ENCODE assay signal across 1 cellular context in genomic region chr19:10419646-10420443, GRCh38.
TF ChIP-seq lines count a peak whose summit lies in the region.

No MANE protein-coding gene starts in this region.

TF ChIP-seq in K562, 482 proteins besides CTCF, POLR2A, EP300 and RAD21 (continued from another document and continues in another):
- TF ChIP-seq, protein P1, sequence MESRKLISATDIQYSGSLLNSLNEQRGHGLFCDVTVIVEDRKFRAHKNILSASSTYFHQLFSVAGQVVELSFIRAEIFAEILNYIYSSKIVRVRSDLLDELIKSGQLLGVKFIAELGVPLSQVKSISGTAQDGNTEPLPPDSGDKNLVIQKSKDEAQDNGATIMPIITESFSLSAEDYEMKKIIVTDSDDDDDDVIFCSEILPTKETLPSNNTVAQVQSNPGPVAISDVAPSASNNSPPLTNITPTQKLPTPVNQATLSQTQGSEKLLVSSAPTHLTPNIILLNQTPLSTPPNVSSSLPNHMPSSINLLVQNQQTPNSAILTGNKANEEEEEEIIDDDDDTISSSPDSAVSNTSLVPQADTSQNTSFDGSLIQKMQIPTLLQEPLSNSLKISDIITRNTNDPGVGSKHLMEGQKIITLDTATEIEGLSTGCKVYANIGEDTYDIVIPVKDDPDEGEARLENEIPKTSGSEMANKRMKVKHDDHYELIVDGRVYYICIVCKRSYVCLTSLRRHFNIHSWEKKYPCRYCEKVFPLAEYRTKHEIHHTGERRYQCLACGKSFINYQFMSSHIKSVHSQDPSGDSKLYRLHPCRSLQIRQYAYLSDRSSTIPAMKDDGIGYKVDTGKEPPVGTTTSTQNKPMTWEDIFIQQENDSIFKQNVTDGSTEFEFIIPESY (CRISPR knock-in tag; IDR thresholded peaks at IDR 0.05), result no peak
- TF ChIP-seq CSDE1 (IDR thresholded peaks at IDR 0.05), result peak in 1 of 2 experiments; percentile 87; a peak in 3 of 4 replicates
- TF ChIP-seq KHSRP (IDR thresholded peaks at IDR 0.05), result no peak
- no peak for TF ChIP-seq TEAD2 (tag; IDR thresholded peaks at IDR 0.05)
- TF ChIP-seq, protein P2, sequence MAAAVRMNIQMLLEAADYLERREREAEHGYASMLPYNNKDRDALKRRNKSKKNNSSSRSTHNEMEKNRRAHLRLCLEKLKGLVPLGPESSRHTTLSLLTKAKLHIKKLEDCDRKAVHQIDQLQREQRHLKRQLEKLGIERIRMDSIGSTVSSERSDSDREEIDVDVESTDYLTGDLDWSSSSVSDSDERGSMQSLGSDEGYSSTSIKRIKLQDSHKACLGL (CRISPR knock-in tag; IDR thresholded peaks at IDR 0.05; ENCODE audit: borderline replicate concordance, poor library complexity, severe bottlenecking), result peak; percentile 78
- no peak for TF ChIP-seq SRSF3 (IDR thresholded peaks at IDR 0.05; ENCODE audit: insufficient read depth, low read length)
- TF ChIP-seq BRCA1 (IDR thresholded peaks at IDR 0.05), result no peak
- TF ChIP-seq BRCA1 (CRISPR knock-in tag; IDR thresholded peaks at IDR 0.05), result no peak
- peak; percentile 98 for TF ChIP-seq EP400 (IDR thresholded peaks at IDR 0.05)
- TF ChIP-seq FOXK1 (CRISPR knock-in tag; IDR thresholded peaks at IDR 0.05; ENCODE audit: borderline replicate concordance), result no peak
- TF ChIP-seq OTX1 (CRISPR knock-in tag; IDR thresholded peaks at IDR 0.05), result no peak
- no peak for TF ChIP-seq TAF15 (IDR thresholded peaks at IDR 0.05; ENCODE audit: low read depth, low read length)
- TF ChIP-seq CHD2 (IDR thresholded peaks at IDR 0.05; ENCODE audit: low read depth, low read length), result peak; percentile 30; the same call in 1 of the 2 replicates
- TF ChIP-seq, protein P3, sequence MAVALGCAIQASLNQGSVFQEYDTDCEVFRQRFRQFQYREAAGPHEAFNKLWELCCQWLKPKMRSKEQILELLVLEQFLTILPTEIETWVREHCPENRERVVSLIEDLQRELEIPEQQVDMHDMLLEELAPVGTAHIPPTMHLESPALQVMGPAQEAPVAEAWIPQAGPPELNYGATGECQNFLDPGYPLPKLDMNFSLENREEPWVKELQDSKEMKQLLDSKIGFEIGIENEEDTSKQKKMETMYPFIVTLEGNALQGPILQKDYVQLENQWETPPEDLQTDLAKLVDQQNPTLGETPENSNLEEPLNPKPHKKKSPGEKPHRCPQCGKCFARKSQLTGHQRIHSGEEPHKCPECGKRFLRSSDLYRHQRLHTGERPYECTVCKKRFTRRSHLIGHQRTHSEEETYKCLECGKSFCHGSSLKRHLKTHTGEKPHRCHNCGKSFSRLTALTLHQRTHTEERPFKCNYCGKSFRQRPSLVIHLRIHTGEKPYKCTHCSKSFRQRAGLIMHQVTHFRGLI (CRISPR knock-in tag; IDR thresholded peaks at IDR 0.05), result no peak
- TF ChIP-seq FOXA1 (IDR thresholded peaks at IDR 0.05; ENCODE audit: borderline replicate concordance), result no peak
- no peak for TF ChIP-seq GTF2F1 (IDR thresholded peaks at IDR 0.05; ENCODE audit: low read depth, low read length)
- TF ChIP-seq POLR2B (IDR thresholded peaks at IDR 0.05; ENCODE audit: low read depth, partially characterized antibody), result peak; percentile 62
- peak in 2 of 3 experiments; percentile 49 to 75 for TF ChIP-seq YY1 (IDR thresholded peaks at IDR 0.05; ENCODE audit: borderline replicate concordance in 1 of 3, control insufficient read depth in 1 of 3, extremely low read depth in 1 of 3, insufficient read depth in 3 of 3, insufficient read length in 1 of 3, insufficient replicate concordance in 2 of 3, low read depth in 1 of 3, low read length in 2 of 3)
- no peak for TF ChIP-seq ZNF24 (IDR thresholded peaks at IDR 0.05)
- TF ChIP-seq DMBX1 (CRISPR knock-in tag; IDR thresholded peaks at IDR 0.05; ENCODE audit: borderline replicate concordance), result no peak
- TF ChIP-seq CBFA2T2 (conservative IDR thresholded peaks at IDR 0.05), result no peak
- TF ChIP-seq ZNF584 (CRISPR knock-in tag; IDR thresholded peaks at IDR 0.05; ENCODE audit: low read depth), result no peak
- 0 out of 2 replicates have a peak, but pooled peaks have one; percentile 13 for TF ChIP-seq DIDO1 (tag; IDR thresholded peaks at IDR 0.05; ENCODE audit: low read depth)
- TF ChIP-seq ID3 (CRISPR knock-in tag; IDR thresholded peaks at IDR 0.05), result no peak
- peak; percentile 76 for TF ChIP-seq ID3 (tag; IDR thresholded peaks at IDR 0.05)
- no peak for TF ChIP-seq PYGO2 (tag; IDR thresholded peaks at IDR 0.05)
- no peak for TF ChIP-seq ZNF780A (CRISPR knock-in tag; IDR thresholded peaks at IDR 0.05)
- TF ChIP-seq SMARCC2 (IDR thresholded peaks at IDR 0.05; ENCODE audit: low read depth), result no peak
- no peak for TF ChIP-seq RBM34 (IDR thresholded peaks at IDR 0.05; ENCODE audit: borderline replicate concordance, insufficient read depth, low read length)
- TF ChIP-seq MTA3 (IDR thresholded peaks at IDR 0.05; ENCODE audit: borderline replicate concordance), result peak; percentile 48; the same call in 1 of the 2 replicates
- peak; percentile 37 for TF ChIP-seq PRPF4 (IDR thresholded peaks at IDR 0.05; ENCODE audit: insufficient read depth, low read depth, low read length, poor library complexity, severe bottlenecking)
- TF ChIP-seq MEIS2 (IDR thresholded peaks at IDR 0.05; ENCODE audit: partially characterized antibody), result peak; percentile 44
- no peak for TF ChIP-seq ZNF507 (tag; conservative IDR thresholded peaks at IDR 0.05)
- 0 out of 2 replicates have a peak, but pooled peaks have one; percentile 22 for TF ChIP-seq ZBTB5 (IDR thresholded peaks at IDR 0.05)
- TF ChIP-seq ZC3H11A (IDR thresholded peaks at IDR 0.05; ENCODE audit: low read depth, low read length), result no peak
- peak; percentile 57 for TF ChIP-seq NFYB (IDR thresholded peaks at IDR 0.05; ENCODE audit: extremely low read depth, insufficient read length)
- TF ChIP-seq, protein P4, sequence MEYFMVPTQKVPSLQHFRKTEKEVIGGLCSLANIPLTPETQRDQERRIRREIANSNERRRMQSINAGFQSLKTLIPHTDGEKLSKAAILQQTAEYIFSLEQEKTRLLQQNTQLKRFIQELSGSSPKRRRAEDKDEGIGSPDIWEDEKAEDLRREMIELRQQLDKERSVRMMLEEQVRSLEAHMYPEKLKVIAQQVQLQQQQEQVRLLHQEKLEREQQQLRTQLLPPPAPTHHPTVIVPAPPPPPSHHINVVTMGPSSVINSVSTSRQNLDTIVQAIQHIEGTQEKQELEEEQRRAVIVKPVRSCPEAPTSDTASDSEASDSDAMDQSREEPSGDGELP (CRISPR knock-in tag; IDR thresholded peaks at IDR 0.05; ENCODE audit: borderline replicate concordance), result peak; percentile 73
- no peak for TF ChIP-seq SMAD3 (CRISPR knock-in tag; conservative IDR thresholded peaks at IDR 0.05)
- TF ChIP-seq TCF7 (IDR thresholded peaks at IDR 0.05; ENCODE audit: borderline replicate concordance), result no peak
- TF ChIP-seq THRA (IDR thresholded peaks at IDR 0.05), result no peak
- TF ChIP-seq NR3C1 (CRISPR knock-in tag; IDR thresholded peaks at IDR 0.05), result no peak
- no peak for TF ChIP-seq ZFP30 (CRISPR knock-in tag; IDR thresholded peaks at IDR 0.05; ENCODE audit: borderline replicate concordance)
- TF ChIP-seq ZNF217 (CRISPR knock-in tag; IDR thresholded peaks at IDR 0.05), result no peak
- no peak for TF ChIP-seq SREBF2 (CRISPR knock-in tag; IDR thresholded peaks at IDR 0.05)
- TF ChIP-seq CREBBP (IDR thresholded peaks at IDR 0.05; ENCODE audit: low read depth, low read length), result no peak
- no peak for TF ChIP-seq SOX6 (IDR thresholded peaks at IDR 0.05)
- TF ChIP-seq MECOM (CRISPR knock-in tag; IDR thresholded peaks at IDR 0.05), result peak; percentile 57; the same call in 1 of the 2 replicates
- no peak; the same call in 1 of the 2 replicates for TF ChIP-seq HDAC6 (IDR thresholded peaks at IDR 0.05; ENCODE audit: low read depth, low read length)
- no peak for TF ChIP-seq ZNF224 (CRISPR knock-in tag; IDR thresholded peaks at IDR 0.05)
- no peak for TF ChIP-seq ZBTB17 (CRISPR knock-in tag; IDR thresholded peaks at IDR 0.05)
- TF ChIP-seq ZNF76 (CRISPR knock-in tag; IDR thresholded peaks at IDR 0.05; ENCODE audit: borderline replicate concordance), result no peak
- no peak for TF ChIP-seq EZH2 (IDR thresholded peaks at IDR 0.05; ENCODE audit: borderline replicate concordance, low read depth, low read length)
- TF ChIP-seq PCBP1 (IDR thresholded peaks at IDR 0.05; ENCODE audit: low read depth, low read length, poor library complexity, severe bottlenecking), result no peak
- TF ChIP-seq ZNF699 (CRISPR knock-in tag; IDR thresholded peaks at IDR 0.05; ENCODE audit: insufficient replicate concordance), result no peak
- TF ChIP-seq ZNF282 (CRISPR knock-in tag; IDR thresholded peaks at IDR 0.05), result no peak
- TF ChIP-seq PURB (CRISPR knock-in tag; IDR thresholded peaks at IDR 0.05; ENCODE audit: low read depth), result no peak
- no peak for TF ChIP-seq SRSF7 (optimal IDR thresholded peaks at IDR 0.05; ENCODE audit: low read depth, low read length)
- TF ChIP-seq, protein P5, sequence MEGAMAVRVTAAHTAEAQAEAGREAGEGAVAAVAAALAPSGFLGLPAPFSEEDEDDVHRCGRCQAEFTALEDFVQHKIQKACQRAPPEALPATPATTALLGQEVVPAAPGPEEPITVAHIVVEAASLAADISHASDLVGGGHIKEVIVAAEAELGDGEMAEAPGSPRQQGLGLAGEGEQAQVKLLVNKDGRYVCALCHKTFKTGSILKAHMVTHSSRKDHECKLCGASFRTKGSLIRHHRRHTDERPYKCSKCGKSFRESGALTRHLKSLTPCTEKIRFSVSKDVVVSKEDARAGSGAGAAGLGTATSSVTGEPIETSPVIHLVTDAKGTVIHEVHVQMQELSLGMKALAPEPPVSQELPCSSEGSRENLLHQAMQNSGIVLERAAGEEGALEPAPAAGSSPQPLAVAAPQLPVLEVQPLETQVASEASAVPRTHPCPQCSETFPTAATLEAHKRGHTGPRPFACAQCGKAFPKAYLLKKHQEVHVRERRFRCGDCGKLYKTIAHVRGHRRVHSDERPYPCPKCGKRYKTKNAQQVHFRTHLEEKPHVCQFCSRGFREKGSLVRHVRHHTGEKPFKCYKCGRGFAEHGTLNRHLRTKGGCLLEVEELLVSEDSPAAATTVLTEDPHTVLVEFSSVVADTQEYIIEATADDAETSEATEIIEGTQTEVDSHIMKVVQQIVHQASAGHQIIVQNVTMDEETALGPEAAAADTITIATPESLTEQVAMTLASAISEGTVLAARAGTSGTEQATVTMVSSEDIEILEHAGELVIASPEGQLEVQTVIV (CRISPR knock-in tag; IDR thresholded peaks at IDR 0.05; ENCODE audit: borderline replicate concordance), result no peak
- no peak for TF ChIP-seq ZC3H8 (IDR thresholded peaks at IDR 0.05)
- TF ChIP-seq BHLHE40 (IDR thresholded peaks at IDR 0.05; ENCODE audit: low read length), result peak; percentile 49
- no peak for TF ChIP-seq GTF3C2 (IDR thresholded peaks at IDR 0.05; ENCODE audit: borderline replicate concordance, extremely low read depth, insufficient read length)
- TF ChIP-seq XRCC5 (IDR thresholded peaks at IDR 0.05; ENCODE audit: low read depth, low read length), result peak; percentile 87; the same call in 1 of the 2 replicates
